ENCODE assay signal across 1 cellular context in the genomic region with DNA sequence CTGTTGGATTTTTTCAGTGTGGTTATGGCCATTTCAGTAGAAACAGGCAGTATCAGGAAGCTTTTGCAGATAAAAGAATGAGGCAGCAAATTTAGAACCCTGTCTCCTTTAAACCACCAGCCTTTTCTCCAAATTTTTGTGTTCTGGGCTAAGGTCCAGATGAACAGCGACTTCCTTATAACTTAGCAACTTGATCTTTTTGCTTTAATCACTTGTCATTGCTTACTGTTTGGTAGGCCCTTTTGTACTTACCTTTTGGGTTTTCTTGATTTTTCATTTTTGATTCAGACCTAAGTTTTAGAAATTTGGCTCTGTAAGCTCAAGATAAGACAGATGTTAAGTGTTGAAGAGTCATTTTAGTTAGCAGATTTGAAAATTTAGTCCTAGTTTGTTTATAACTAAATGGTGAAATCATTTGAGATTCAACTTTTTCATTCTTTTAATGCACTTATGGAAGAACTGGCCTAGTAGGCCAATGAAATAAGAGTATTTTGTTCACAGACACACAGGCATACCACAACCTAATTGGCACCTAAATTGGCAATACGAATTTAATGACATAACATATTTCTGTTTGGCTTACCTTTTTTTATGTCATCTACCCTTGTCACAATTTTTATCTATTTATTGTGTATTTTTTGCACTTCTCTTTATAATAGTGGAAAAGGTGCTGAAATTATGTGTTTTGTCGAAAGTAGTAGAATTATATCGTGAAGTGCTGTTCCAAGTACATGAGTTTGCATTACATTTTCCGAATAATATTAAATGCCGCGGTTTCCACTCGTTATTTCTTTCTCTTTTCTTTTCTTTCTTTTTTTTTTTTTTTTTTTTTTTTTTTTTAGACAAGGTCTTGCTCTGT.
A peak's percentile ranks its signal among the peaks of the same experiment; 100 is the strongest.
TF ChIP-seq lines count a peak whose summit lies in the region.

No MANE protein-coding gene starts in this region.

TF ChIP-seq in K562, 482 proteins besides CTCF, POLR2A, EP300 and RAD21 (continued from another document):
- TF ChIP-seq HCFC1 (IDR thresholded peaks at IDR 0.05; ENCODE audit: low read depth, low read length) (no peak), PTBP1 (IDR thresholded peaks at IDR 0.05; ENCODE audit: low read depth, low read length) (no peak), ZNF263 (CRISPR knock-in tag; IDR thresholded peaks at IDR 0.05; ENCODE audit: borderline replicate concordance) (no peak), NELFE (IDR thresholded peaks at IDR 0.05; ENCODE audit: insufficient read depth, insufficient read length) (no peak), ZNF766 (CRISPR knock-in tag; conservative IDR thresholded peaks at IDR 0.05) (0 out of 2 replicates have a peak, but pooled peaks have one; percentile 21)
- TF ChIP-seq, protein P1, sequence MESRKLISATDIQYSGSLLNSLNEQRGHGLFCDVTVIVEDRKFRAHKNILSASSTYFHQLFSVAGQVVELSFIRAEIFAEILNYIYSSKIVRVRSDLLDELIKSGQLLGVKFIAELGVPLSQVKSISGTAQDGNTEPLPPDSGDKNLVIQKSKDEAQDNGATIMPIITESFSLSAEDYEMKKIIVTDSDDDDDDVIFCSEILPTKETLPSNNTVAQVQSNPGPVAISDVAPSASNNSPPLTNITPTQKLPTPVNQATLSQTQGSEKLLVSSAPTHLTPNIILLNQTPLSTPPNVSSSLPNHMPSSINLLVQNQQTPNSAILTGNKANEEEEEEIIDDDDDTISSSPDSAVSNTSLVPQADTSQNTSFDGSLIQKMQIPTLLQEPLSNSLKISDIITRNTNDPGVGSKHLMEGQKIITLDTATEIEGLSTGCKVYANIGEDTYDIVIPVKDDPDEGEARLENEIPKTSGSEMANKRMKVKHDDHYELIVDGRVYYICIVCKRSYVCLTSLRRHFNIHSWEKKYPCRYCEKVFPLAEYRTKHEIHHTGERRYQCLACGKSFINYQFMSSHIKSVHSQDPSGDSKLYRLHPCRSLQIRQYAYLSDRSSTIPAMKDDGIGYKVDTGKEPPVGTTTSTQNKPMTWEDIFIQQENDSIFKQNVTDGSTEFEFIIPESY (CRISPR knock-in tag; IDR thresholded peaks at IDR 0.05), result no peak
- TF ChIP-seq, protein P2, sequence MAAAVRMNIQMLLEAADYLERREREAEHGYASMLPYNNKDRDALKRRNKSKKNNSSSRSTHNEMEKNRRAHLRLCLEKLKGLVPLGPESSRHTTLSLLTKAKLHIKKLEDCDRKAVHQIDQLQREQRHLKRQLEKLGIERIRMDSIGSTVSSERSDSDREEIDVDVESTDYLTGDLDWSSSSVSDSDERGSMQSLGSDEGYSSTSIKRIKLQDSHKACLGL (CRISPR knock-in tag; IDR thresholded peaks at IDR 0.05; ENCODE audit: borderline replicate concordance, poor library complexity, severe bottlenecking), result no peak
- TF ChIP-seq, protein P3, sequence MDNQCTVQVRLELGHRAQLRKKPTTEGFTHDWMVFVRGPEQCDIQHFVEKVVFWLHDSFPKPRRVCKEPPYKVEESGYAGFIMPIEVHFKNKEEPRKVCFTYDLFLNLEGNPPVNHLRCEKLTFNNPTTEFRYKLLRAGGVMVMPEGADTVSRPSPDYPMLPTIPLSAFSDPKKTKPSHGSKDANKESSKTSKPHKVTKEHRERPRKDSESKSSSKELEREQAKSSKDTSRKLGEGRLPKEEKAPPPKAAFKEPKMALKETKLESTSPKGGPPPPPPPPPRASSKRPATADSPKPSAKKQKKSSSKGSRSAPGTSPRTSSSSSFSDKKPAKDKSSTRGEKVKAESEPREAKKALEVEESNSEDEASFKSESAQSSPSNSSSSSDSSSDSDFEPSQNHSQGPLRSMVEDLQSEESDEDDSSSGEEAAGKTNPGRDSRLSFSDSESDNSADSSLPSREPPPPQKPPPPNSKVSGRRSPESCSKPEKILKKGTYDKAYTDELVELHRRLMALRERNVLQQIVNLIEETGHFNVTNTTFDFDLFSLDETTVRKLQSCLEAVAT (IDR thresholded peaks at IDR 0.05), result peak; percentile 32 to 56; a peak in 1 of 4 replicates
